Comparison of ENCODE assay signal across 1 cellular context in the genomic region with DNA sequence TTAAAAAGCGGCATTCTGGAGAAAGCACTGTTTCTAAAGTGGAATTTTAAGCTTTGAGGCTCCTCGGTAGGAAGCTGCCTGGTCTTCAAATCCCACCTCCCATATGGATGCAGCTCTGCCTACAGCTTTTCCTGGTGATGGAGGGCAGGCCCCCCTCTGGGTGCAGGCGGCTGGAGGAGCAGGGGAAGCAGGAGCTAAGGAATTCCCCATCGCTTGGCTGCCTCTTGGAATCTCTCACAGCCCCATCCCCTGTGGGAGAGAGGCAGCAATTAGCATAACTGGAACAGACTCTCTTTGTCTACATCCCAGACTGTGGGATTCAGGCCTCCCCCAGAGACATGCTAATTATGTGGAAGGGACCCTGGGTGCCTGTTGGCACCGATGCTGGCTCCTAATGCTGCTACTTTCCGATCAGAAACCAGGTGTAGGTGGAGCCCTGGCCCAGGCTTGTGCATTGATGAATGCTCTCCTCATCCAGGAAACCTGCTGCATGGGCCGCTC.
TF ChIP-seq lines count a peak whose summit lies in the region.

No MANE protein-coding gene starts in this region.

TF ChIP-seq in GM23338, 12 proteins besides CTCF, POLR2A, EP300 and RAD21 (continued from another document):
- TF ChIP-seq ZNF462 (CRISPR knock-in tag; IDR thresholded peaks at IDR 0.05) (peak; percentile 99), ZNF331 (CRISPR knock-in tag; IDR thresholded peaks at IDR 0.05; ENCODE audit: low read depth) (no peak), STAT1 (IDR thresholded peaks at IDR 0.05; ENCODE audit: unreplicated experiment) (no peak), ZNF114 (CRISPR knock-in tag; IDR thresholded peaks at IDR 0.05) (peak; percentile 66; the same call in 1 of the 2 replicates)
